ENCODE assay signal across 17 cellular contexts in genomic region chr22:46933040-46933439, GRCh38.
DNase-seq lines count a peak whose midpoint lies in the region; ATAC-seq, FAIRE-seq and TF ChIP-seq lines count a peak whose summit lies in the region.
"Had no signal": no experiment of that assay in that cellular context is flagged by ENCODE, and none has a peak within 500 bp of the region (broad histone marks: within the 10 kb centered on the region; RNA-seq: fewer than 3 reads in every experiment).

No MANE protein-coding gene starts in this region.

- DNase-seq in CD14-positive monocyte (ENCODE audit: low spot score): no peak
- DNase-seq in GM19239 (ENCODE audit: insufficient read length, low spot score): no peak
- DNase-seq in GM12878 (ENCODE audit: low read depth, low spot score): no peak
- DNase-seq in mesenchymal stem cell: no peak
- DNase-seq in DMS53 (lab: John Stamatoyannopoulos, UW): no peak
- no peak for DNase-seq in AG08396 (ENCODE audit: low spot score)
- DNase-seq in T-helper 1 cell: no peak
- DNase-seq: COR-L47; NCI-H1048; NCI-H2227 treated with DMSO at 0.1 percent for 48 hours; NCI-H524 treated with DMSO at 0.1 percent for 48 hours; NK-92 treated with Interleukin-12 subunit alpha and Interleukin-12 subunit beta, amount 100 ng/mL, for 24 hours; OCI-M1; RPMI8226; SJCRH30 had no signal

- POLR2A ChIA-PET in GM12878 (lab: Charles Lee): no interaction called here

- no peak overlapping the region; the same call in 1 of the 2 replicates for H3K4me2 ChIP-seq in GM12878 (ENCODE audit: control insufficient read depth, insufficient read depth)
- H3K4me2 ChIP-seq in mesenchymal stem cell (ENCODE audit: low read length, poor library complexity, severe bottlenecking): no peak overlapping the region
- H3K4me2 ChIP-seq: BLaER1 had no signal

- peaks cover 9% of the 10 kb centered on the region for H3K79me1 ChIP-seq in mesenchymal stem cell (replicated peaks; ENCODE audit: low read length, poor library complexity, severe bottlenecking)

- H3K9ac ChIP-seq in GM12878 (ENCODE audit: control insufficient read depth, insufficient read depth, low read length): no peak overlapping the region
- H3K9ac ChIP-seq in mesenchymal stem cell (ENCODE audit: low read length): no peak overlapping the region
- H3K9ac ChIP-seq: BLaER1 had no signal

- FAIRE-seq in GM19239 (lab: Jason Lieb, UNC) (peak; percentile 8), GM12878 (lab: Jason Lieb, UNC) (no peak)
- FAIRE-seq: K562 had no signal

- no peak overlapping the region for H3K4me3 ChIP-seq in GM12878
- no peak overlapping the region for H3K4me3 ChIP-seq in mesenchymal stem cell (ENCODE audit: insufficient read depth in 1 of 2, low read depth in 1 of 2, low read length in 2 of 2)
- H3K4me3 ChIP-seq: BLaER1, K562, SJCRH30 had no signal

- no peak overlapping the region for H3K4ac ChIP-seq in mesenchymal stem cell (ENCODE audit: low read depth in 1 of 2, low read length in 2 of 2)

- WGBS in GM12878 (ENCODE audit: insufficient coverage, insufficient replicate concordance, low lambda C conversion rate, missing lambda C conversion rate): 100% methylated on average over 3 of the region's 3 CpGs
- 99% methylated on average over 3 of the region's 3 CpGs for WGBS in mesenchymal stem cell

- no peak overlapping the region for H2BK5ac ChIP-seq in mesenchymal stem cell (ENCODE audit: low read depth, low read length, poor library complexity, severe bottlenecking)

- no peak overlapping the region for H4K8ac ChIP-seq in mesenchymal stem cell (ENCODE audit: low read length)

- in situ Hi-C loops in GM12878 (cut with MboI): no loop called here

- CTCF ChIA-PET in GM12878 (lab: Yijun Ruan, JAX): no interaction called here

- no peak for TF ChIP-seq POLR2A in GM12878 (IDR thresholded peaks at IDR 0.05; ENCODE audit: low read depth, low read length)

- TF ChIP-seq EP300 in GM12878 (IDR thresholded peaks at IDR 0.05; ENCODE audit: borderline replicate concordance in 1 of 2, control insufficient read depth in 1 of 2, low read depth in 2 of 2, low read length in 2 of 2): no peak

- H2AFZ ChIP-seq in GM12878 (ENCODE audit: control insufficient read depth, low read depth, low read length): no peak overlapping the region
- H2AFZ ChIP-seq in mesenchymal stem cell (ENCODE audit: low read depth, low read length): no peak overlapping the region

- no peak overlapping the region for H3K18ac ChIP-seq in mesenchymal stem cell (ENCODE audit: low read depth in 1 of 2, low read length in 2 of 2)

- SMC1A ChIA-PET in GM12878 (lab: Charles Lee; ENCODE audit: uncharacterized antibody, unreplicated experiment): no interaction called here

- H3K9me3 ChIP-seq in GM12878 (replicated peaks; ENCODE audit: control insufficient read depth, insufficient read depth, low read length) (no peaks in the 10 kb centered on the region), mesenchymal stem cell (ENCODE audit: control insufficient read depth, low read length) (no peaks in the 10 kb centered on the region)
- H3K9me3 ChIP-seq: BLaER1, SJCRH30 had no signal

- peak overlapping the region; percentile 13; the same call in 1 of the 2 replicates for H3K27ac ChIP-seq in GM12878 (ENCODE audit: control insufficient read depth, insufficient read depth)
- no peak overlapping the region for H3K27ac ChIP-seq in mesenchymal stem cell (ENCODE audit: low read length, poor library complexity, severe bottlenecking)
- H3K27ac ChIP-seq: BLaER1, SJCRH30 had no signal

- ATAC-seq in GM12878: no peak
- ATAC-seq: K562 had no signal

- H3K27me3 ChIP-seq in GM12878 (replicated peaks in 1 of 2; ENCODE audit: control insufficient read depth in 2 of 2, insufficient read depth in 2 of 2, low read length in 1 of 2) (no peaks in the 10 kb centered on the region), mesenchymal stem cell (ENCODE audit: control insufficient read depth in 1 of 2, insufficient read depth in 1 of 2, low read length in 2 of 2) (no peaks in the 10 kb centered on the region)
- H3K27me3 ChIP-seq: BLaER1, SJCRH30 had no signal

- H3K79me2 ChIP-seq in GM12878 (ENCODE audit: control insufficient read depth, insufficient read depth, low read length): peaks cover 2% of the 10 kb centered on the region; the same call in 1 of the 2 replicates

- H4K20me1 ChIP-seq in GM12878 (ENCODE audit: control insufficient read depth, insufficient read depth): no peaks in the 10 kb centered on the region

- H2BK120ac ChIP-seq in mesenchymal stem cell (ENCODE audit: low read depth, low read length): no peak overlapping the region

- no peak for TF ChIP-seq RAD21 in GM12878 (IDR thresholded peaks at IDR 0.05; ENCODE audit: insufficient read depth, low read depth, low read length)

- H3K4me3 Mint-ChIP-seq in CD14-positive monocyte: no peak overlapping the region

- H3K27me3 Mint-ChIP-seq in CD14-positive monocyte (ENCODE audit: low read depth in 3 of 3): peaks cover 0 to 4% (median 2%) of the 10 kb centered on the region in 3 donors

- peaks cover 60 to 77% of the 10 kb centered on the region in 2 donors for H3K36me3 Mint-ChIP-seq in CD14-positive monocyte

- intact Hi-C loops in CD14-positive monocyte (cut with micrococcal nuclease) (no loop called here), GM12878 (cut with micrococcal nuclease; ENCODE audit: unreplicated experiment) (no loop called here)

- H3K36me3 ChIP-seq in GM12878 (ENCODE audit: control insufficient read depth in 2 of 2, insufficient read depth in 2 of 2, low read length in 1 of 2) (peaks cover 5 to 32% of the 10 kb centered on the region in 2 experiments), mesenchymal stem cell (ENCODE audit: control insufficient read depth in 1 of 2, insufficient read depth in 2 of 2, low read depth in 1 of 2, low read length in 2 of 2) (peaks cover 0 to 13% of the 10 kb centered on the region in 2 experiments)
- H3K36me3 ChIP-seq: SJCRH30 had no signal

- no peak for TF ChIP-seq CTCF in CD14-positive monocyte (IDR thresholded peaks at IDR 0.05)
- no peak for TF ChIP-seq CTCF in GM12878 (IDR thresholded peaks at IDR 0.05 in 2 of 3, conservative IDR thresholded peaks at IDR 0.05 in 1 of 3; ENCODE audit: control insufficient read depth in 2 of 3, extremely low read depth in 1 of 3, insufficient read depth in 1 of 3, low read depth in 3 of 3, low read length in 3 of 3)

- no peak overlapping the region for H2BK15ac ChIP-seq in mesenchymal stem cell (ENCODE audit: low read depth, poor library complexity, severe bottlenecking)

- H3K4me1 ChIP-seq in GM12878 (ENCODE audit: control insufficient read depth, insufficient read depth, low read length) (peaks cover 27% of the 10 kb centered on the region), mesenchymal stem cell (ENCODE audit: control insufficient read depth, insufficient read depth, low read depth, low read length) (peaks cover 40% of the 10 kb centered on the region)
- H3K4me1 ChIP-seq: BLaER1 had no signal

- H3K23ac ChIP-seq in mesenchymal stem cell (ENCODE audit: low read length in 2 of 2): no peak overlapping the region

- H2AK5ac ChIP-seq in mesenchymal stem cell (ENCODE audit: low read length, severe bottlenecking): peak overlapping the region; percentile 70

- no peak overlapping the region for H2BK12ac ChIP-seq in mesenchymal stem cell (ENCODE audit: low read length in 2 of 2)

- H3K9me3 Mint-ChIP-seq in CD14-positive monocyte: no peaks in the 10 kb centered on the region

- RAD21 ChIA-PET in GM12878 (lab: Charles Lee; ENCODE audit: unreplicated experiment): no interaction called here

- peak overlapping the region in 5 of 7 donors; percentile 14 to 91 (median 77) for H3K27ac Mint-ChIP-seq in CD14-positive monocyte

- H3K4me1 Mint-ChIP-seq in CD14-positive monocyte: peaks cover 36% of the 10 kb centered on the region

- H3K14ac ChIP-seq in mesenchymal stem cell (ENCODE audit: low read length in 2 of 2): no peak overlapping the region

- BruUV-seq in GM12878 (replicated peaks; lab: Mats Ljungman, UMichigan): no TSS peak

- H4K91ac ChIP-seq in mesenchymal stem cell (ENCODE audit: low read length): no peak overlapping the region

TF ChIP-seq in GM12878, 131 proteins besides CTCF, POLR2A, EP300 and RAD21:
- TF ChIP-seq SP1 (IDR thresholded peaks at IDR 0.05; ENCODE audit: low read depth, low read length) (no peak), RAD51 (IDR thresholded peaks at IDR 0.05) (no peak), CREB1 (IDR thresholded peaks at IDR 0.05; ENCODE audit: low read depth) (no peak), ZZZ3 (IDR thresholded peaks at IDR 0.05; ENCODE audit: control insufficient read depth, insufficient read length, low read depth) (no peak), HDAC2 (IDR thresholded peaks at IDR 0.05) (no peak), IRF5 (IDR thresholded peaks at IDR 0.05; ENCODE audit: borderline replicate concordance) (no peak), ATF3 (IDR thresholded peaks at IDR 0.05; ENCODE audit: borderline replicate concordance, extremely low read depth, low read depth, low read length) (no peak), TCF12 (IDR thresholded peaks at IDR 0.05; ENCODE audit: low read depth, low read length) (no peak), CBX5 (IDR thresholded peaks at IDR 0.05; ENCODE audit: low read depth) (no peak), MYB (IDR thresholded peaks at IDR 0.05; ENCODE audit: borderline replicate concordance, low read depth, low read length) (no peak), RUNX3 (IDR thresholded peaks at IDR 0.05; ENCODE audit: low read length) (no peak), RBBP5 (conservative IDR thresholded peaks at IDR 0.05) (no peak), FOS (IDR thresholded peaks at IDR 0.05; ENCODE audit: borderline replicate concordance, extremely low read depth, insufficient read length) (no peak)
